1 cellular context compared by ENCODE assay signal in the genomic region with DNA sequence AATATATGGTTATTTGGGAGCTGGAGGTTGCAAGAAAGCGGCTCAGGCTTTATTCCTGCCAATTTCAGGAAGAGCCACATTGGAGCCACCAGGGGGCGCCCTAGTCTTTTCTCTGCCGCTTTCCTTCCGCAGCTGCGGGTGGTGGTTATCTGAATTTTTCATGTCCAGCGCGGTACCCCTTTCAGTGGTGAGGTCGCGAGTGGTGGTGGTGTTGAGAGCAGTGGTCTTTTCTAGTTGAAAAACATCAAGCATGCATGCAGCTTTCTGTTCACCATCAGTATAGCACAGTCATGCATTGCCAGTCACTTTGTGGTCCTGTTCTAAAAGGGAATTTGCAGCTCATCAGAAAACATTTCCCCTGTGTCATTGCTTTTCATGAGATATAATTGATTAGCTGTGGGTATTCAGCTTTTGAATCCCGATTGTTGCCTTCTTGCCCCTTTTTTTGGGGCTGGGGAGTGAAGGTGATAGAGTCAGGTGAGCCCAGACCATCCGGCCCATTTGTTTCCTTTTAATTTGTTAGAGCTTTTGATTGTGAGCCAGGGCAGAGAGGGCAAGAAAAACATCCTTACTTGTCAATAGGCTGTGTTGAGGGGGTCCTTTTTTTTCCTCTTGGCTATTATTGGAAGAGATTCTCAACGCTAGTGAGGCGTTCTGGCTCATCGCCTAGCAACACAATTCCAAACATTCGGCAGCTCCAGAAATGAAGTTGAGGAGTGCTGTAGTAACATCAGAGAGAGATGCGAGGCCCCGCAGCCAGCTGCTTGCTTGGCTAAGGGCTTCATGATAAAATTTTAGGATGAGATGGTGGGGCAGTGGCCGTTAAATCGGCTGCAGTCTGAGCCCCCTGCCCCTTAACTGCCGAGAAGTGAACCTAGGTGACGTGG.
TF ChIP-seq lines count a peak whose summit lies in the region.

No MANE protein-coding gene starts in this region.

TF ChIP-seq in IMR-90, 13 proteins besides CTCF, POLR2A, EP300 and RAD21 (continued from another document):
- TF ChIP-seq, protein P1, sequence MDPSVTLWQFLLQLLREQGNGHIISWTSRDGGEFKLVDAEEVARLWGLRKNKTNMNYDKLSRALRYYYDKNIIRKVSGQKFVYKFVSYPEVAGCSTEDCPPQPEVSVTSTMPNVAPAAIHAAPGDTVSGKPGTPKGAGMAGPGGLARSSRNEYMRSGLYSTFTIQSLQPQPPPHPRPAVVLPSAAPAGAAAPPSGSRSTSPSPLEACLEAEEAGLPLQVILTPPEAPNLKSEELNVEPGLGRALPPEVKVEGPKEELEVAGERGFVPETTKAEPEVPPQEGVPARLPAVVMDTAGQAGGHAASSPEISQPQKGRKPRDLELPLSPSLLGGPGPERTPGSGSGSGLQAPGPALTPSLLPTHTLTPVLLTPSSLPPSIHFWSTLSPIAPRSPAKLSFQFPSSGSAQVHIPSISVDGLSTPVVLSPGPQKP (IDR thresholded peaks at IDR 0.05; ENCODE audit: borderline replicate concordance, low read depth, low read length) = no peak
TF ChIP-seq in IMR-90: peak in this region for 1.
